1 cellular context compared by ENCODE assay signal in genomic region chr20:1741309-1742048, GRCh38.
TF ChIP-seq lines count a peak whose summit lies in the region.

No MANE protein-coding gene starts in this region.

TF ChIP-seq in HepG2, 621 proteins besides CTCF, POLR2A, EP300 and RAD21 (continued from another document):
- TF ChIP-seq PRDM15 (CRISPR knock-in tag; IDR thresholded peaks at IDR 0.05) (no peak), CREB1 (IDR thresholded peaks at IDR 0.05) (peak; percentile 76), CREB1 (CRISPR knock-in tag; IDR thresholded peaks at IDR 0.05) (no peak), SNAPC2 (CRISPR knock-in tag; IDR thresholded peaks at IDR 0.05) (no peak), NAIF1 (CRISPR knock-in tag; IDR thresholded peaks at IDR 0.05; ENCODE audit: borderline replicate concordance) (no peak), U2AF2 (IDR thresholded peaks at IDR 0.05; ENCODE audit: low read depth, low read length) (peak; percentile 63; the same call in 1 of the 2 replicates), GZF1 (CRISPR knock-in tag; IDR thresholded peaks at IDR 0.05) (no peak)
